ENCODE assay signal across 14 cellular contexts in the genomic region with DNA sequence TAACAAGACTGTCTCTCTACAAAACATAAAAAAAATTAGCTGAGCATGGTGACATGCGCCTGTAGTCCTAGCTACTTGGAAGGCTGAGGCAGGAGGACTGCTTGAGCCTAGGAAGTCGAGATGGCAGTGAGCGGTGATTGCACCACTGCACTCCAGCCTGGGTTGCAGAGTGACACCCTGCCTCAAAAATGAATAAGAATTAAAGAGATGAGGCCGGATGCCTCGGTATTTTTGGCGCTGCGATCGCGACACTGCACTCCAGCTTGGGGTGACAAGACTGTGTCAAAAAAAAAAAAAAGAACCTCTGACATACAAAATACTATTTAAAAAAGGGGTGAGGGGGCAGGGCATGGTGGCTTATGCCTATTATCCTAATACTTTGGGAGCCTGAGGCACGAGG. TPM values are rescaled to one million over a fixed set of nuclear protein-coding genes. Genes with fewer than 3 reads are reported as not detected.
DNase-seq lines count a peak whose midpoint lies in the region; TF ChIP-seq lines count a peak whose summit lies in the region.
"Had no signal": no experiment of that assay in that cellular context is flagged by ENCODE, and none has a peak within 500 bp of the region (broad histone marks: within the 10 kb centered on the region; RNA-seq: fewer than 3 reads in every experiment).

No MANE protein-coding gene starts in this region.

- POLR2A ChIA-PET in OCI-LY7 (lab: Charles Lee), result interaction anchor here (0.6 to 2.7 kb wide), 3 partner anchors 9 to 827 kb away, joined by 3 to 25 read pairs (median 4); no protein-coding TSS in a partner anchor

- H3K9me2 ChIP-seq in OCI-LY7 (ENCODE audit: insufficient read depth, low read length), result no peaks in the 10 kb centered on the region

- H3K9me3 ChIP-seq in OCI-LY7 (ENCODE audit: low read length), result no peaks in the 10 kb centered on the region
- H3K9me3 ChIP-seq in neural progenitor cell (ENCODE audit: low read depth), result no peaks in the 10 kb centered on the region
- H3K9me3 ChIP-seq: psoas muscle, transverse colon had no signal

- peaks cover 10% of the 10 kb centered on the region for H3K9me3 Mint-ChIP-seq in neural progenitor cell

- peaks cover 39% of the 10 kb centered on the region for H3K4me1 Mint-ChIP-seq in neural progenitor cell

- peak overlapping the region; percentile 1 for H3K27ac ChIP-seq in OCI-LY7 (ENCODE audit: low read depth, low read length, poor library complexity, severe bottlenecking)
- H3K27ac ChIP-seq in neural progenitor cell, result no peak overlapping the region
- H3K27ac ChIP-seq: psoas muscle, transverse colon had no signal

- H3K79me2 ChIP-seq in OCI-LY7 (ENCODE audit: insufficient read depth, low read depth, low read length) (peaks cover 100% of the 10 kb centered on the region), neural progenitor cell (ENCODE audit: low read depth) (peaks cover 100% of the 10 kb centered on the region)

- peaks cover 53% of the 10 kb centered on the region for H3K4me1 ChIP-seq in OCI-LY7 (ENCODE audit: insufficient read depth, low read length, poor library complexity, severe bottlenecking)
- peaks cover 22% of the 10 kb centered on the region for H3K4me1 ChIP-seq in neural progenitor cell

- no peak overlapping the region for H3K27ac Mint-ChIP-seq in neural progenitor cell

- H3K4me3 Mint-ChIP-seq in neural progenitor cell, result no peak overlapping the region

- intact Hi-C loops in OCI-LY7 (cut with micrococcal nuclease; ENCODE audit: unreplicated experiment), result no loop called here

- H4K20me1 ChIP-seq in OCI-LY7 (ENCODE audit: insufficient read depth, low read length) (peaks cover 70% of the 10 kb centered on the region), neural progenitor cell (ENCODE audit: low read depth) (peaks cover 100% of the 10 kb centered on the region)

- H3K4me2 ChIP-seq in OCI-LY7 (ENCODE audit: low read length) (peak overlapping the region; percentile 75), neural progenitor cell (no peak overlapping the region)

- no peak overlapping the region for H3K9ac ChIP-seq in neural progenitor cell

- TF ChIP-seq CTCF in OCI-LY7 (conservative IDR thresholded peaks at IDR 0.05; ENCODE audit: low read length) (no peak), neural progenitor cell (IDR thresholded peaks at IDR 0.05) (no peak)

- H3K36me3 ChIP-seq in OCI-LY7 (ENCODE audit: insufficient read depth, low read length) (peaks cover 86% of the 10 kb centered on the region), neural progenitor cell (peaks cover 9% of the 10 kb centered on the region)

- BruUV-seq in OCI-LY7 (replicated peaks; lab: Mats Ljungman, UMichigan), result no TSS peak

- no peaks in the 10 kb centered on the region for H3K27me3 Mint-ChIP-seq in neural progenitor cell (ENCODE audit: insufficient read depth, low read depth)

- CTCF ChIA-PET in OCI-LY7 (lab: Charles Lee; ENCODE audit: unreplicated experiment), result no interaction called here

- no peaks in the 10 kb centered on the region for H3F3A ChIP-seq in neural progenitor cell (ENCODE audit: low read depth)

- H3K4me3 ChIP-seq in OCI-LY7 (ENCODE audit: low read depth, low read length, poor library complexity, severe bottlenecking) (peak overlapping the region; percentile 93), neural progenitor cell (no peak overlapping the region)

- H2AFZ ChIP-seq in OCI-LY7 (ENCODE audit: low read length) (no peak overlapping the region), neural progenitor cell (replicated peaks) (no peak overlapping the region)

- peak; percentile 27 for DNase-seq in activated naive CD4-positive, alpha-beta T cell treated with Interleukin-2 at 50 U/mL for 16 hours
- DNase-seq in activated naive CD4-positive, alpha-beta T cell (lab: John Stamatoyannopoulos, UW), result no peak
- DNase-seq in OCI-LY7 (ENCODE audit: low spot score) (peak; percentile 45), NCI-H226 (no peak), neural progenitor cell (ENCODE audit: low spot score) (no peak), hypothalamus (lab: John Stamatoyannopoulos, UW) (no peak)
- DNase-seq in central memory CD4-positive, alpha-beta T cell, result peak; percentile 31
- DNase-seq in stimulated activated naive CD4-positive, alpha-beta T cell treated with Interleukin-2 at 50 U/mL for 16 hours (lab: John Stamatoyannopoulos, UW), result peak; percentile 9
- DNase-seq: activated gamma-delta T cell treated with Interleukin-2 at 50 U/mL for 16 hours, glutamatergic neuron, NCI-H1105, NCI-H2227 treated with DMSO at 0.1 percent for 48 hours, psoas muscle, transverse colon had no signal

- peaks cover 60% of the 10 kb centered on the region for H3K36me3 Mint-ChIP-seq in neural progenitor cell

- H3K27me3 ChIP-seq in neural progenitor cell, result no peaks in the 10 kb centered on the region
- H3K27me3 ChIP-seq: transverse colon had no signal

RNA-seq across cellular contexts. Expression of a gene that starts 7.3 kb away (rescaled TPM):
- 77.0 and 96.6 TPM in 2 replicates for total RNA-seq in OCI-LY7 (2014; rRNA removed; shearing (Covaris generic))
- total RNA-seq in OCI-LY7 (2022), result 99.2 and 109 TPM in 2 replicates
- 179 and 321 TPM in 2 replicates for total RNA-seq in neural progenitor cell (ENCODE audit: low replicate concordance)

Comparison
In these comparisons a context has a peak if more than half of its experiments do, and no peak if none do; other contexts are left out.
1. DNase-seq: peak in activated naive CD4-positive, alpha-beta T cell treated with Interleukin-2 at 50 U/mL for 16 hours (single experiment), OCI-LY7 (single experiment), central memory CD4-positive, alpha-beta T cell (single experiment) and stimulated activated naive CD4-positive, alpha-beta T cell treated with Interleukin-2 at 50 U/mL for 16 hours (single experiment); none in activated naive CD4-positive, alpha-beta T cell (0 of 4), NCI-H226 (single experiment), neural progenitor cell (single experiment) and hypothalamus (0 of 51).